In the genomic region with DNA sequence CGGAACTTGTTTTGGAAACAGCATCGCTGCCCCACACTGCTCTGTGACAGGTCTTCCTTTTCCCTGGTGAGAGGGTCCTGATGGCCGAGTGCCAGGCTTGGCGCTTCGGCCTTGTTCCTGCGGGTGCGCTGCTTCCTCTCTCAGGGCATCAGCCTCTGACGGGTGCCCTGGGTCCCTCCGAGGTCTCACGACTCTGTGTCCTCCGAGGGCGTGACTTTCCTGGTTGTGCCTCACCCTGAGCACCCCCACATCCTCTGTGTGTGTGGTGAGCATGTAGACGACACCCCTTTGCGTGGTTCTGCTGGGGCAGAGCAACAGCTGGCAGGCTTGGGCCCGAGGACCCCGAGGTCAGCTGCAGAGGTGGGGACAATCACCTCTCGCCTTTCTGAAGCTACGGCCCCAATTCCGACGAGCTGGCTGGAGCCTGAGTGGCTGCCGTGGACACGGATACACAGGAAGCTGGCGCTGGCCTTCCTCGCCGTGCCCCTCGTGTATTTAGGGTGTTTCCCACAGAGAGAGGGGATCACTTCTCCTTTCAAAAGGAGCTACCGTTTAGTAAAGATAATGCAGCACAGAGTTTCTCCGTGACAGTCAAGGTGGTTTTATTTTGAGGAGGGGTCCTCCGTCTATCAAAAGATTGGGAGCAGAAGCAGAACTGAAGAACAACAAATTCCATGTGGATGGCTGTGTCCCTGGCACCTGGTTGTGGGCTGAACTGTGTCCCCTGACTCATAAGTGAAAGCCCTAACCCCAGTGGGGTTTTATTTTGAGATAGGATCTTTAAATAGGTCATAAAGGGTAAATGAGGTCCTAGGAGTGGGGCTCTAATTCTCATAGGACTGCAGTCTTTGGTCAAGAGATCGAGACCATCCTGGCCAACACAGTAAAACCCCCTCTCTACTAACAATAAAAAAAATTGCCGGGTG, we compare ENCODE assay signal across 12 cellular contexts.
"Had no signal": no experiment of that assay in that cellular context is flagged by ENCODE, and none has a peak within 500 bp of the region (broad histone marks: within the 10 kb centered on the region; RNA-seq: fewer than 3 reads in every experiment).

No MANE protein-coding gene starts in this region.

- H3K36me3 ChIP-seq: ascending aorta had no signal

- H3K4me3 ChIP-seq: ascending aorta had no signal

- ATAC-seq: activated CD4-positive, CD25-positive, alpha-beta regulatory T cell treated with anti-CD3 and anti-CD28 coated beads, Interleukin-2, amount 50 U/mL, for 24 hours; stimulated activated naive CD8-positive, alpha-beta T cell treated with anti-CD3 and anti-CD28 coated beads, Interleukin-15, amount 100 ng/mL, for 72 hours had no signal

- H3K4me1 Mint-ChIP-seq: stimulated activated naive CD8-positive, alpha-beta T cell treated with anti-CD3 and anti-CD28 coated beads, Interleukin-15, amount 100 ng/mL, for 72 hours had no signal

- H3K9me3 Mint-ChIP-seq: activated naive CD4-positive, alpha-beta T cell treated with anti-CD3 and anti-CD28 coated beads for 36 hours; activated T-helper 2 cell treated with anti-CD3 and anti-CD28 coated beads, Interferon-gamma antibody, Interleukin-2, Interleukin-4, amounts not matched to agents 10 μg/mL and 5 μg/mL and 100 μg/mL, durations not matched to agents 14 hours and 24 hours and 36 hours; endodermal cell; nephron; stimulated activated naive CD8-positive, alpha-beta T cell treated with anti-CD3 and anti-CD28 coated beads, Interleukin-15, amount 100 ng/mL, for 72 hours; type B pancreatic cell had no signal

- DNase-seq: activated naive CD4-positive, alpha-beta T cell treated with anti-CD3 and anti-CD28 coated beads for 36 hours; activated T-cell treated with anti-CD3 and anti-CD28 coated beads, Interleukin-2, amount 50 U/mL, for 1 hour; endodermal cell; retina; small intestine; stimulated activated CD4-positive, alpha-beta T cell treated with anti-CD3 and anti-CD28 coated beads, Interleukin-4, amount 100 ng/mL, for 4 hours; stimulated activated naive CD8-positive, alpha-beta T cell treated with anti-CD3 and anti-CD28 coated beads, Interleukin-15, amount 100 ng/mL, for 72 hours had no signal

- H3K27me3 ChIP-seq: ascending aorta had no signal

- H3K9me3 ChIP-seq: ascending aorta had no signal

- H3K27ac Mint-ChIP-seq: activated naive CD4-positive, alpha-beta T cell treated with anti-CD3 and anti-CD28 coated beads for 36 hours; activated T-helper 2 cell treated with anti-CD3 and anti-CD28 coated beads, Interferon-gamma antibody, Interleukin-2, Interleukin-4, amounts not matched to agents 10 μg/mL and 5 μg/mL and 100 μg/mL, durations not matched to agents 14 hours and 24 hours and 36 hours; endodermal cell; stimulated activated naive CD8-positive, alpha-beta T cell treated with anti-CD3 and anti-CD28 coated beads, Interleukin-15, amount 100 ng/mL, for 72 hours; type B pancreatic cell had no signal

- H3K27ac ChIP-seq: ascending aorta had no signal

- H3K36me3 Mint-ChIP-seq: type B pancreatic cell had no signal

- H3K4me3 Mint-ChIP-seq: activated naive CD4-positive, alpha-beta T cell treated with anti-CD3 and anti-CD28 coated beads for 36 hours; endodermal cell; nephron; stimulated activated naive CD8-positive, alpha-beta T cell treated with anti-CD3 and anti-CD28 coated beads, Interleukin-15, amount 100 ng/mL, for 72 hours; type B pancreatic cell had no signal

- H3K4me1 ChIP-seq: ascending aorta had no signal
